10 cellular contexts compared by ENCODE assay signal in genomic region chr13:60167121-60167520, GRCh38.
"Had no signal": no experiment of that assay in that cellular context is flagged by ENCODE, and none has a peak within 500 bp of the region (broad histone marks: within the 10 kb centered on the region; RNA-seq: fewer than 3 reads in every experiment).

No MANE protein-coding gene starts in this region.

- H3K9me3 Mint-ChIP-seq: GM23338, HFFc6 had no signal

- ATAC-seq: GM23338, HCT116, K562 had no signal

- H3K27ac Mint-ChIP-seq: GM23338, HFFc6 had no signal

- DNase-seq: H7, HFFc6, IMR-90, KG1 had no signal

- FAIRE-seq: H1, HTR-8/SVneo, K562 had no signal

- H3K4me3 Mint-ChIP-seq: GM23338, HFFc6 had no signal

- H3K9me3 ChIP-seq: HAP-1 had no signal

- H3K4me3 ChIP-seq: GM23338, HAP-1, K562 had no signal

- H3K36me3 ChIP-seq: HAP-1 had no signal
